ENCODE assay signal across 9 cellular contexts in the genomic region with DNA sequence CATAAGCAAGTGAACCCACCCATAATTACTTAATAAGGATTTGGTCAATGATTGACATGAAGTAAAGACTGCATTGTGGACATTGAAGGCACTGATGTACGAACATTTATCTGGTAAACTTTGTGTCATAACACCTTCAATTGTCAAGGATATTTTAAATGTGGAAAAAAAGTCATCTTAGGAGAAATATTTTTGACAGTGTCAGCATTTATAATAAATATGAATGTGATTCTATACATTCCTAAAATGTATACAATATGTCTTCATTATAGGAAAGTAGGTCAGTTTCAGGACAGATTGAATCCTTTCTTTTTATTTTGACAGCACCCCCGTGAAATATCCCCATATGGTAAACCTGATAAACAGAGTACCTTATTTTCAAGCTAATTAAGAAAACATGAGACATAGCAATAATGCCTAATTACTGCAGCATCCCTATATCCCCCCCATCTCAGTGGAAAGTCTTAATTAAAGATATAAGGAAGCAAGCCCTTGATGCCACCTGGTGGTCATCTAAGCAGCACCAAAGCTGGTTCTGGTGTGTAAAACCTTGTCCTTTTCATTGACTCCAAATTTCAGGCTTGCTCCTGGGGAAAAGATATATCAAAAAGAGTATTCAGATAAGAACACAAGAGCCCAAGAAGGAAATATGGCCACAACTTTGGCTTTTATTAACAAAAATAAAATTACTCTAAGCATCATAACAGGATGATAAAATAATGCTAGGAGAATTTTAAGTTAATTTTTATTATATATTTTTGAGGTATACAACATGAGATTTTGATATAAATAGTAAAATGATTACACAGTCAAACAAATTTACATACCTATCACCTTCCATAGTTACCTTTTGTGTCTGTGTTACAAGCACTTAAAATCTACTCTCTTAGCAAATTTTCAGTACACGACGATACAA.
DNase-seq lines count a peak whose midpoint lies in the region; TF ChIP-seq lines count a peak whose summit lies in the region.
"Had no signal": no experiment of that assay in that cellular context is flagged by ENCODE, and none has a peak within 500 bp of the region (broad histone marks: within the 10 kb centered on the region; RNA-seq: fewer than 3 reads in every experiment).

No MANE protein-coding gene starts in this region.

- intact Hi-C loops in colonic mucosa (cut with DNase I), result loop anchor here (5.0 kb wide), 1 partner anchor 85 kb away; no protein-coding TSS in a partner anchor

- no peak overlapping the region for H3K9ac ChIP-seq in colonic mucosa (ENCODE audit: low read depth in 2 of 2, low read length in 2 of 2)

- TF ChIP-seq CTCF in LNCaP clone FGC (IDR thresholded peaks at IDR 0.05; ENCODE audit: control insufficient read depth, extremely low read depth, insufficient read depth), result peak; percentile 64
- peak; percentile 16 for TF ChIP-seq CTCF in colonic mucosa (IDR thresholded peaks at IDR 0.05)
- peak; percentile 48 for TF ChIP-seq CTCF in osteoblast (IDR thresholded peaks at IDR 0.05; ENCODE audit: extremely low read depth, low read depth, low read length)

- H3K79me2 ChIP-seq in osteoblast (ENCODE audit: insufficient read depth, low read length), result no peaks in the 10 kb centered on the region

- DNase-seq in DMS 273 (lab: John Stamatoyannopoulos, UW; ENCODE audit: unreplicated experiment) (peak; percentile 20), DMS 273 treated with DMSO at 0.1 percent for 48 hours (lab: John Stamatoyannopoulos, UW) (no peak), LNCaP clone FGC (ENCODE audit: low read depth) (no peak), colonic mucosa (no peak), osteoblast (ENCODE audit: insufficient read length, low spot score, missing footprints) (no peak), HK-2 (ENCODE audit: unreplicated experiment) (no peak)
- no peak for DNase-seq in effector CD4-positive, alpha-beta T cell
- no peak for DNase-seq in stimulated activated CD4-positive, alpha-beta T cell treated with anti-CD3 and anti-CD28 coated beads, Interleukin-2, amount 100 ng/mL, for 24 hours
- DNase-seq: stimulated activated CD4-positive, alpha-beta T cell treated with anti-CD3 and anti-CD28 coated beads, Interleukin-4, amount 100 ng/mL, for 24 hours had no signal

- H3K27me3 ChIP-seq in colonic mucosa, result no peaks in the 10 kb centered on the region
- H3K27me3 ChIP-seq in osteoblast (ENCODE audit: insufficient read depth, low read length), result no peaks in the 10 kb centered on the region

- H3K4me2 ChIP-seq in osteoblast (ENCODE audit: insufficient read depth, low read length), result no peak overlapping the region

- no peak overlapping the region for H2AFZ ChIP-seq in osteoblast (ENCODE audit: low read length)

- H3K27ac ChIP-seq in colonic mucosa (no peak overlapping the region), osteoblast (ENCODE audit: low read depth, low read length) (no peak overlapping the region)

- no peaks in the 10 kb centered on the region for H4K20me1 ChIP-seq in osteoblast (ENCODE audit: insufficient read depth, low read length)

- H3K9me3 ChIP-seq in colonic mucosa (no peaks in the 10 kb centered on the region), osteoblast (ENCODE audit: low read depth, low read length) (no peaks in the 10 kb centered on the region)

- H3K4me1 ChIP-seq in colonic mucosa, result no peaks in the 10 kb centered on the region
- H3K4me1 ChIP-seq in osteoblast (ENCODE audit: insufficient read depth, low read length), result no peaks in the 10 kb centered on the region

- no peak overlapping the region for H3K4me3 ChIP-seq in LNCaP clone FGC (ENCODE audit: low read depth, low read length)
- H3K4me3 ChIP-seq in colonic mucosa, result no peak overlapping the region
- H3K4me3 ChIP-seq in osteoblast (ENCODE audit: insufficient read depth, low read length), result no peak overlapping the region

- no peaks in the 10 kb centered on the region for H3K36me3 ChIP-seq in colonic mucosa
- H3K36me3 ChIP-seq in osteoblast (ENCODE audit: insufficient read depth, low read length), result no peaks in the 10 kb centered on the region
